7 cellular contexts compared by ENCODE assay signal in the genomic region with DNA sequence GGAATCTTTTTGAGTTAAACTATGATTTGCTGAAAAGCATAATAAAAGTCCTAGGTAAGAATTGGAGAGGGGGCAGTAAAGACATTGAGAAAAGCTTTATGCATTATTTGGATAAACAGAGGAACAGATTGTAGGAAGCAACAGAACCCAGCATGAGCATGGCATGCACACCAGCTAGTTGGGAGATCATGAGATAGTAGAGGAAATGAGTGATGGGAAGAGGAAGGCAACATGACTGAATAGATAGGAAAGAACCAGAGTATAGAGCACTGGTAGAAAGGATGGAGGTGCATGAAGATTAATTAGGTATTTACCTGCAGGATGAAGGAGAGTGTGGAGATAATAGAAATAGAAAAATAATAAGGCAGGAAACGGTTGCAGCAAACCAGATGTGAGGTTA.
"Had no signal": no experiment of that assay in that cellular context is flagged by ENCODE, and none has a peak within 500 bp of the region (broad histone marks: within the 10 kb centered on the region; RNA-seq: fewer than 3 reads in every experiment).

No MANE protein-coding gene starts in this region.

- DNase-seq: GDM1, GF-D8 had no signal

- FAIRE-seq: G401.6, GM12891, GM12892, GM18507, GM19239 had no signal
